Comparison of ENCODE assay signal across 14 cellular contexts in genomic region chr1:246166841-246167240, GRCh38.
"Had no signal": no experiment of that assay in that cellular context is flagged by ENCODE, and none has a peak within 500 bp of the region (broad histone marks: within the 10 kb centered on the region; RNA-seq: fewer than 3 reads in every experiment).

No MANE protein-coding gene starts in this region.

- H3K9me3 ChIP-seq: adrenal gland, tibial artery, vagina had no signal

- H3K27me3 Mint-ChIP-seq: activated naive CD4-positive, alpha-beta T cell treated with anti-CD3 and anti-CD28 coated beads, Interleukin-2, amount 10 ng/mL, durations not matched to agents 7 days and 5 days; effector memory CD8-positive, alpha-beta T cell; memory B cell had no signal

- H3K4me3 ChIP-seq: adrenal gland, tibial artery, vagina had no signal

- H3K4me1 Mint-ChIP-seq: activated naive CD4-positive, alpha-beta T cell treated with anti-CD3 and anti-CD28 coated beads, Interleukin-2, amount 10 ng/mL, durations not matched to agents 7 days and 5 days; immature natural killer cell; memory B cell; natural killer cell had no signal

- DNase-seq: activated CD4-positive, alpha-beta T cell treated with anti-CD3 and anti-CD28 coated beads for 48 hours; activated CD8-positive, alpha-beta memory T cell treated with anti-CD3 and anti-CD28 coated beads for 24 hours; activated naive CD4-positive, alpha-beta T cell treated with anti-CD3 and anti-CD28 coated beads, Interleukin-2, amount 10 ng/mL, durations not matched to agents 7 days and 5 days; adrenal gland; effector memory CD8-positive, alpha-beta T cell; immature natural killer cell; natural killer cell; nucleus accumbens; right cardiac atrium; small intestine; tibial artery had no signal

- H3K9me3 Mint-ChIP-seq: activated naive CD4-positive, alpha-beta T cell treated with anti-CD3 and anti-CD28 coated beads, Interleukin-2, amount 10 ng/mL, durations not matched to agents 7 days and 5 days; effector memory CD8-positive, alpha-beta T cell; immature natural killer cell; memory B cell; natural killer cell; WTC11 had no signal

- H3K27ac Mint-ChIP-seq: activated naive CD4-positive, alpha-beta T cell treated with anti-CD3 and anti-CD28 coated beads, Interleukin-2, amount 10 ng/mL, durations not matched to agents 7 days and 5 days; effector memory CD8-positive, alpha-beta T cell; immature natural killer cell; memory B cell; natural killer cell had no signal

- H3K36me3 Mint-ChIP-seq: activated naive CD4-positive, alpha-beta T cell treated with anti-CD3 and anti-CD28 coated beads, Interleukin-2, amount 10 ng/mL, durations not matched to agents 7 days and 5 days; natural killer cell; WTC11 had no signal

- H3K36me3 ChIP-seq: adrenal gland, tibial artery, vagina had no signal

- H3K27ac ChIP-seq: adrenal gland, tibial artery, vagina had no signal

- H3K27me3 ChIP-seq: adrenal gland, tibial artery, vagina had no signal

- H3K4me1 ChIP-seq: tibial artery had no signal

- H3K4me3 Mint-ChIP-seq: activated naive CD4-positive, alpha-beta T cell treated with anti-CD3 and anti-CD28 coated beads, Interleukin-2, amount 10 ng/mL, durations not matched to agents 7 days and 5 days; effector memory CD8-positive, alpha-beta T cell; immature natural killer cell; memory B cell; natural killer cell; WTC11 had no signal
